Comparison of ENCODE assay signal across 9 cellular contexts in genomic region chr17:44906010-44906646, GRCh38. TPM values are rescaled to one million over a fixed set of nuclear protein-coding genes. Genes with fewer than 3 reads are reported as not detected.
DNase-seq lines count a peak whose midpoint lies in the region; ATAC-seq and TF ChIP-seq lines count a peak whose summit lies in the region.
"Had no signal": no experiment of that assay in that cellular context is flagged by ENCODE, and none has a peak within 500 bp of the region (broad histone marks: within the 10 kb centered on the region; RNA-seq: fewer than 3 reads in every experiment).

No MANE protein-coding gene starts in this region.

- no peaks in the 10 kb centered on the region for H3K36me3 Mint-ChIP-seq in neural crest cell (ENCODE audit: low read depth)

- peak; percentile 74 for DNase-seq in DMS53 treated with DMSO at 0.1 percent for 48 hours (lab: John Stamatoyannopoulos, UW; ENCODE audit: unreplicated experiment)
- peak; percentile 79 for DNase-seq in NCI-H226
- DNase-seq in dermis blood vessel endothelial cell, result peak; percentile 89
- DNase-seq in neural crest cell (ENCODE audit: low read depth, low spot score), result no peak
- DNase-seq in omental fat pad (ENCODE audit: low spot score), result no peak
- no peak for DNase-seq in stimulated activated naive CD8-positive, alpha-beta T cell treated with anti-CD3 and anti-CD28 coated beads, Interleukin-15, Interleukin-2, amounts not matched to agents 100 U/mL and 50 U/mL, for 24 hours
- no peak for DNase-seq in epidermal melanocyte (ENCODE audit: insufficient read length, low spot score)
- no peak for DNase-seq in NCI-H774 (lab: John Stamatoyannopoulos, UW)
- DNase-seq: NCI-H1436 had no signal

- no peak for ATAC-seq in omental fat pad (ENCODE audit: low FRiP score)
- no peak for ATAC-seq in stimulated activated naive CD8-positive, alpha-beta T cell treated with anti-CD3 and anti-CD28 coated beads, Interleukin-15, Interleukin-2, amounts not matched to agents 100 U/mL and 50 U/mL, for 24 hours

- TF ChIP-seq CTCF in neural crest cell (conservative IDR thresholded peaks at IDR 0.05) (no peak), omental fat pad (IDR thresholded peaks at IDR 0.05) (no peak)

- H3K4me1 Mint-ChIP-seq in neural crest cell, result peaks cover 17% of the 10 kb centered on the region

- H3K27ac Mint-ChIP-seq in neural crest cell (ENCODE audit: unreplicated experiment), result peak overlapping the region; percentile 46

- peak overlapping the region; percentile 33 for H3K4me3 Mint-ChIP-seq in neural crest cell

- H3K9me3 Mint-ChIP-seq in neural crest cell, result no peaks in the 10 kb centered on the region

- H3K27me3 Mint-ChIP-seq in neural crest cell (ENCODE audit: low read depth), result peaks cover 6% of the 10 kb centered on the region

RNA-seq across cellular contexts. Expression of gene EFTUD2, which starts 6.9 kb away (rescaled TPM):
- total RNA-seq in dermis blood vessel endothelial cell, result 154 and 298 TPM in 2 replicates
- total RNA-seq in neural crest cell, result 192 and 196 TPM in 2 replicates
- 100 to 1,000 TPM in 1 of 4 donors, 10 to 100 TPM in 3; 62.5 to 131 (median 75.0) TPM for total RNA-seq in omental fat pad

RNA-seq across cellular contexts. Expression of gene GFAP, which starts 9.2 kb away (rescaled TPM):
- total RNA-seq in dermis blood vessel endothelial cell (0.51 TPM in 1 of 2 replicates, not detected in the other), neural crest cell (not detected in 2 replicates), omental fat pad (1 to 10 TPM; 1.4 to 4.1 (median 2.9) TPM)

RNA-seq across cellular contexts. Expression of gene KIF18B, which starts 41.4 kb away (rescaled TPM):
- total RNA-seq in dermis blood vessel endothelial cell, result 1.4 and 7.3 TPM in 2 replicates
- 87.3 and 93.1 TPM in 2 replicates for total RNA-seq in neural crest cell
- under 1 TPM in 1 of 4 donors, not detected in 3; 0.72 TPM for total RNA-seq in omental fat pad

RNA-seq across cellular contexts. Expression of gene HIGD1B, which starts 58.4 kb away (rescaled TPM):
- total RNA-seq in dermis blood vessel endothelial cell (not detected in 2 replicates), neural crest cell (not detected in 2 replicates), omental fat pad (10 to 100 TPM in 1 of 4 donors, 1 to 10 TPM in 3; 2.1 to 17.8 (median 3.0) TPM)

Comparison
In these comparisons a context has a peak if more than half of its experiments do, and no peak if none do; other contexts are left out.
1. DNase-seq: peak in DMS53 treated with DMSO at 0.1 percent for 48 hours (single experiment), NCI-H226 (single experiment) and dermis blood vessel endothelial cell (single experiment); none in neural crest cell (single experiment), omental fat pad (single experiment), stimulated activated naive CD8-positive, alpha-beta T cell treated with anti-CD3 and anti-CD28 coated beads, Interleukin-15, Interleukin-2, amounts not matched to agents 100 U/mL and 50 U/mL, for 24 hours (single experiment), epidermal melanocyte (single experiment) and NCI-H774 (single experiment).
2. RNA of gene KIF18B, which starts 41.4 kb away (total RNA-seq): 87.3 to 93.1 TPM in neural crest cell; 1.4 to 7.3 TPM in dermis blood vessel endothelial cell and 0.72 TPM in omental fat pad; every median in the first group is over 10 times any median in the second.